11 cellular contexts compared by ENCODE assay signal in genomic region chr21:36188081-36188681, GRCh38. TPM values are rescaled to one million over a fixed set of nuclear protein-coding genes. Genes with fewer than 3 reads are reported as not detected.
DNase-seq lines count a peak whose midpoint lies in the region; ATAC-seq and TF ChIP-seq lines count a peak whose summit lies in the region.
"Had no signal": no experiment of that assay in that cellular context is flagged by ENCODE, and none has a peak within 500 bp of the region (broad histone marks: within the 10 kb centered on the region; RNA-seq: fewer than 3 reads in every experiment).

No MANE protein-coding gene starts in this region.

- H3K27ac ChIP-seq in duodenal mucosa (ENCODE audit: low read depth, low read length): peak overlapping the region; percentile 57

- DNase-seq in DMS153 treated with DMSO at 0.1 percent for 48 hours (lab: John Stamatoyannopoulos, UW; ENCODE audit: unreplicated experiment) (peak; percentile 79), NCI-H2196 treated with DMSO at 0.1 percent for 48 hours (lab: John Stamatoyannopoulos, UW; ENCODE audit: unreplicated experiment) (peak; percentile 76), neural crest cell (ENCODE audit: low read depth, low spot score) (no peak)
- no peak for DNase-seq in activated naive CD4-positive, alpha-beta T cell (lab: John Stamatoyannopoulos, UW)
- no peak for DNase-seq in NK-92 treated with Interleukin-12 subunit alpha and Interleukin-12 subunit beta, amount 100 ng/mL, for 24 hours (lab: John Stamatoyannopoulos, UW)
- DNase-seq in activated CD4-positive, alpha-beta memory T cell treated with anti-CD3 and anti-CD28 coated beads, Interleukin-2, amount 10 ng/mL, durations not matched to agents 7 days and 5 days: no peak
- DNase-seq: DND-41, mesendoderm had no signal

- no peaks in the 10 kb centered on the region for H3K27me3 ChIP-seq in duodenal mucosa (ENCODE audit: control insufficient read depth in 1 of 2, insufficient read depth in 2 of 2, low read length in 2 of 2)

- H3K9me3 ChIP-seq in duodenal mucosa (ENCODE audit: control insufficient read depth in 1 of 2, low read length in 2 of 2): no peaks in the 10 kb centered on the region

- H3K9ac ChIP-seq in duodenal mucosa (ENCODE audit: low read depth in 1 of 2, low read length in 2 of 2): no peak overlapping the region

- H3K4me3 ChIP-seq in duodenal mucosa (ENCODE audit: low read depth in 1 of 2, low read length in 2 of 2): peak overlapping the region; percentile 2 to 40

- no peak for ATAC-seq in GM18498 (IDR thresholded peaks at IDR 0.05; ENCODE audit: unreplicated experiment)

- no peaks in the 10 kb centered on the region for H3K36me3 Mint-ChIP-seq in neural crest cell (ENCODE audit: low read depth)
- peaks cover 5% of the 10 kb centered on the region for H3K36me3 Mint-ChIP-seq in activated CD4-positive, alpha-beta memory T cell treated with anti-CD3 and anti-CD28 coated beads, Interleukin-2, amount 10 ng/mL, durations not matched to agents 7 days and 5 days (ENCODE audit: low read depth)

- no peaks in the 10 kb centered on the region for H3K27me3 Mint-ChIP-seq in neural crest cell (ENCODE audit: low read depth)
- H3K27me3 Mint-ChIP-seq in activated CD4-positive, alpha-beta memory T cell treated with anti-CD3 and anti-CD28 coated beads, Interleukin-2, amount 10 ng/mL, durations not matched to agents 7 days and 5 days: no peaks in the 10 kb centered on the region
- H3K27me3 Mint-ChIP-seq: activated naive CD8-positive, alpha-beta T cell had no signal

- no peak for TF ChIP-seq CTCF in neural crest cell (conservative IDR thresholded peaks at IDR 0.05)

- H3K27ac Mint-ChIP-seq in neural crest cell (ENCODE audit: unreplicated experiment): peak overlapping the region; percentile 57
- no peak overlapping the region for H3K27ac Mint-ChIP-seq in activated CD4-positive, alpha-beta memory T cell treated with anti-CD3 and anti-CD28 coated beads, Interleukin-2, amount 10 ng/mL, durations not matched to agents 7 days and 5 days
- H3K27ac Mint-ChIP-seq: activated naive CD8-positive, alpha-beta T cell had no signal

- peaks cover 12 to 16% of the 10 kb centered on the region in 2 donors for H3K4me1 ChIP-seq in duodenal mucosa (ENCODE audit: control insufficient read depth in 1 of 2, insufficient read depth in 2 of 2, low read length in 2 of 2)

- peaks cover 5 to 12% of the 10 kb centered on the region in 2 donors for H3K36me3 ChIP-seq in duodenal mucosa (ENCODE audit: control insufficient read depth in 1 of 2, insufficient read depth in 2 of 2, low read length in 2 of 2)

- POLR2A ChIA-PET in activated CD4-positive, alpha-beta memory T cell treated with anti-CD3 and anti-CD28 coated beads, Interleukin-2, amount 10 ng/mL, durations not matched to agents 7 days and 5 days (lab: Charles Lee): interaction anchor here (0.6 to 2.3 kb wide), 3 partner anchors 11 to 562 kb away, joined by 3 to 6 read pairs (median 3); partner anchors contain the start of gene CBR3

- CTCF ChIA-PET in activated CD4-positive, alpha-beta memory T cell treated with anti-CD3 and anti-CD28 coated beads, Interleukin-2, amount 10 ng/mL, durations not matched to agents 7 days and 5 days (lab: Charles Lee): interaction anchor here (0.6 to 1.4 kb wide), 3 partner anchors 14 to 75 kb away, joined by 3 to 4 read pairs (median 3); no protein-coding TSS in a partner anchor

- H3K4me1 Mint-ChIP-seq in neural crest cell: peaks cover 5% of the 10 kb centered on the region
- peaks cover 20% of the 10 kb centered on the region for H3K4me1 Mint-ChIP-seq in activated CD4-positive, alpha-beta memory T cell treated with anti-CD3 and anti-CD28 coated beads, Interleukin-2, amount 10 ng/mL, durations not matched to agents 7 days and 5 days

- H3K4me3 Mint-ChIP-seq in neural crest cell: no peak overlapping the region
- H3K4me3 Mint-ChIP-seq in activated CD4-positive, alpha-beta memory T cell treated with anti-CD3 and anti-CD28 coated beads, Interleukin-2, amount 10 ng/mL, durations not matched to agents 7 days and 5 days: no peak overlapping the region
- H3K4me3 Mint-ChIP-seq: activated naive CD8-positive, alpha-beta T cell had no signal

- H3K9me3 Mint-ChIP-seq in neural crest cell: no peaks in the 10 kb centered on the region
- no peaks in the 10 kb centered on the region for H3K9me3 Mint-ChIP-seq in activated CD4-positive, alpha-beta memory T cell treated with anti-CD3 and anti-CD28 coated beads, Interleukin-2, amount 10 ng/mL, durations not matched to agents 7 days and 5 days

RNA-seq across cellular contexts. Expression of gene DOP1B, which starts 31.6 kb away (rescaled TPM):
- 13.5 and 14.5 TPM in 2 replicates for total RNA-seq in neural crest cell
- total RNA-seq in activated CD4-positive, alpha-beta memory T cell treated with anti-CD3 and anti-CD28 coated beads, Interleukin-2, amount 10 ng/mL, durations not matched to agents 7 days and 5 days: 10 to 100 TPM; 23.1 to 24.9 TPM

RNA-seq across cellular contexts. Expression of gene CBR3, which starts 53.3 kb away (rescaled TPM):
- total RNA-seq in neural crest cell: 2.1 and 2.8 TPM in 2 replicates
- 10 to 100 TPM; 27.3 to 29.0 TPM for total RNA-seq in activated CD4-positive, alpha-beta memory T cell treated with anti-CD3 and anti-CD28 coated beads, Interleukin-2, amount 10 ng/mL, durations not matched to agents 7 days and 5 days

Comparison
In these comparisons a context has a peak if more than half of its experiments do, and no peak if none do; other contexts are left out.
1. DNase-seq: peak in DMS153 treated with DMSO at 0.1 percent for 48 hours (single experiment) and NCI-H2196 treated with DMSO at 0.1 percent for 48 hours (single experiment); none in neural crest cell (single experiment), activated naive CD4-positive, alpha-beta T cell (0 of 4), NK-92 treated with Interleukin-12 subunit alpha and Interleukin-12 subunit beta, amount 100 ng/mL, for 24 hours (single experiment) and activated CD4-positive, alpha-beta memory T cell treated with anti-CD3 and anti-CD28 coated beads, Interleukin-2, amount 10 ng/mL, durations not matched to agents 7 days and 5 days (single experiment).